8 cellular contexts compared by ENCODE assay signal in the genomic region with DNA sequence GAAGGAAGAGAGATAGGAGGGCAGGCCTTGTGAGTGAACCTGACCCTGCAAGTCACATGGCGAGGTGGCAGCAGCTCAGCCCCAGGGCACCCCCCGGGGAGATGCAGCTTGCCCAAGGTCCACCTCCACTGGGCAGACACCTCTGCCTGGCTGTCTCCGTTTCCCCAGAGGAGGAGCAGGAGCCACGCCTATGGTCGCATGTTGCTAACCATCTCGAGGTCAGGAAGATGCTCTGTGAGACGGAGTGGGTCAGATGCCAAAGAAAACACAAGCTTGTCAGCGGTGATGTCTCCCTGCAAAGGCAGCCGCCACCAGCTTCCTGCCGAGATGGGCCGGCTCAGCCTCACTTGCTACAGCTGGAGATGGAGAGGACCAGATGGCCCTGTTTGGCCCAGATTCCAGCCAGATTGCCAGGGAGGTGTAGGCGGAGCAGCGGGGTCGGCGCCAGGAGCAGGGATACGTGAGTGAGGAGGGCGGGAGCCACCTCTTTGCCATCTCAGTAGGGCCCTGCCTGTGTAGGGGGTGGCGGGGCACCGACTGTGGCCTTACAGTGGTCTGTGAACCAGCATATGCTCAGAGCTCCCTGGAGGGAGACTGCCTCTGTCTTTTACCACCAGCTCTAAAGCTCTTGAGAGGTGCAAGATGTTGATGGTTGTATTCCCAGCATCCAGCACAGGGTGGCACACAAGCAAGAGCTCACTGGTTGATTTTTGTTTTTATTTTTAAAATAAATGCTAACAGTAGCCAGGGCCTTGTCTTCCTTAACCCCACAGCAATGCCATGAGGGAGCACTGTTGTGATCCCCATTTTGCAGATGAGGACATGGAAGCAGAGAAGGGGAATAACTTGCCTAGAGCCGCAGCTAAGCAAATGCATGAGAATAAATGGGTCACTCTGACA. TPM values are rescaled to one million over a fixed set of nuclear protein-coding genes. Genes with fewer than 3 reads are reported as not detected.
DNase-seq lines count a peak whose midpoint lies in the region; ATAC-seq and TF ChIP-seq lines count a peak whose summit lies in the region.

No MANE protein-coding gene starts in this region.

- no peak for TF ChIP-seq EP300 in suprapubic skin (IDR thresholded peaks at IDR 0.05)

- WGBS in suprapubic skin: 45% methylated on average over 16 of the region's 20 CpGs

- no peaks in the 10 kb centered on the region for H3K36me3 Mint-ChIP-seq in GM23338 (ENCODE audit: low read depth)

- no peaks in the 10 kb centered on the region for H3K9me3 Mint-ChIP-seq in GM23338

- ATAC-seq in GM23338: peak; percentile 27; the same call in 2 of the 3 replicates
- ATAC-seq in left cardiac atrium: peak; percentile 30 to 47
- ATAC-seq in GM19467 (IDR thresholded peaks at IDR 0.05; ENCODE audit: unreplicated experiment): no peak

- H3K4me3 Mint-ChIP-seq in GM23338: no peak overlapping the region

- peaks cover 10% of the 10 kb centered on the region for H3K27me3 Mint-ChIP-seq in GM23338 (ENCODE audit: insufficient read depth, low read depth, poor library complexity)

- no peak overlapping the region for H3K4me2 ChIP-seq in GM23338

- TF ChIP-seq CTCF in GM23338 (conservative IDR thresholded peaks at IDR 0.05; ENCODE audit: low read depth in 2 of 2): no peak
- no peak for TF ChIP-seq CTCF in colonic mucosa (IDR thresholded peaks at IDR 0.05)
- TF ChIP-seq CTCF in suprapubic skin (IDR thresholded peaks at IDR 0.05): no peak

- intact Hi-C loops in left cardiac atrium (cut with DNase I) (no loop called here), colonic mucosa (cut with DNase I) (no loop called here)

- H3F3A ChIP-seq in GM23338 (replicated peaks; ENCODE audit: low read depth): no peaks in the 10 kb centered on the region

- no peaks in the 10 kb centered on the region for H3K9me2 ChIP-seq in GM23338 (ENCODE audit: insufficient read depth)

- no peak overlapping the region for H2AFZ ChIP-seq in GM23338

- H3K27me3 ChIP-seq in GM23338 (ENCODE audit: insufficient read depth) (no peaks in the 10 kb centered on the region), colonic mucosa (no peaks in the 10 kb centered on the region), suprapubic skin (peaks cover 51% of the 10 kb centered on the region)

- H3K9me3 ChIP-seq in colonic mucosa: no peaks in the 10 kb centered on the region
- H3K9me3 ChIP-seq in suprapubic skin: no peaks in the 10 kb centered on the region

- no peak for TF ChIP-seq POLR2A in suprapubic skin (IDR thresholded peaks at IDR 0.05)

- no peaks in the 10 kb centered on the region for H3K79me2 ChIP-seq in GM23338 (replicated peaks; ENCODE audit: insufficient read depth)

- H3K9ac ChIP-seq in colonic mucosa (ENCODE audit: low read depth in 2 of 2, low read length in 2 of 2): no peak overlapping the region

- H3K4me1 ChIP-seq in GM23338 (ENCODE audit: insufficient read depth) (no peaks in the 10 kb centered on the region), colonic mucosa (no peaks in the 10 kb centered on the region), suprapubic skin (no peaks in the 10 kb centered on the region)

- H3K36me3 ChIP-seq in GM23338 (ENCODE audit: insufficient read depth): no peaks in the 10 kb centered on the region
- H3K36me3 ChIP-seq in colonic mucosa: no peaks in the 10 kb centered on the region
- no peaks in the 10 kb centered on the region for H3K36me3 ChIP-seq in suprapubic skin

- H4K20me1 ChIP-seq in GM23338 (replicated peaks; ENCODE audit: insufficient read depth): no peaks in the 10 kb centered on the region; the same call in 1 of the 2 replicates

- no peak overlapping the region for H3K4me3 ChIP-seq in GM23338
- no peak overlapping the region for H3K4me3 ChIP-seq in colonic mucosa
- no peak overlapping the region for H3K4me3 ChIP-seq in suprapubic skin

- DNase-seq in Ammon's horn (ENCODE audit: low spot score): peak; percentile 81
- no peak for DNase-seq in GM23338 (ENCODE audit: low spot score)
- peak; percentile 93 for DNase-seq in SK-N-DZ (ENCODE audit: low spot score)
- peak; percentile 50 for DNase-seq in left cardiac atrium
- DNase-seq in colonic mucosa: no peak
- DNase-seq in central memory CD4-positive, alpha-beta T cell: no peak
- no peak for DNase-seq in suprapubic skin (ENCODE audit: low spot score in 2 of 2)

- H3K27ac ChIP-seq in GM23338 (ENCODE audit: low read depth) (no peak overlapping the region), colonic mucosa (no peak overlapping the region), suprapubic skin (no peak overlapping the region)

- H3K4me1 Mint-ChIP-seq in GM23338: peaks cover 17% of the 10 kb centered on the region

- no peak overlapping the region for H3K27ac Mint-ChIP-seq in GM23338

TF ChIP-seq in GM23338, 12 proteins besides CTCF, POLR2A, EP300 and RAD21 (continues in another document):
- TF ChIP-seq, protein P1, sequence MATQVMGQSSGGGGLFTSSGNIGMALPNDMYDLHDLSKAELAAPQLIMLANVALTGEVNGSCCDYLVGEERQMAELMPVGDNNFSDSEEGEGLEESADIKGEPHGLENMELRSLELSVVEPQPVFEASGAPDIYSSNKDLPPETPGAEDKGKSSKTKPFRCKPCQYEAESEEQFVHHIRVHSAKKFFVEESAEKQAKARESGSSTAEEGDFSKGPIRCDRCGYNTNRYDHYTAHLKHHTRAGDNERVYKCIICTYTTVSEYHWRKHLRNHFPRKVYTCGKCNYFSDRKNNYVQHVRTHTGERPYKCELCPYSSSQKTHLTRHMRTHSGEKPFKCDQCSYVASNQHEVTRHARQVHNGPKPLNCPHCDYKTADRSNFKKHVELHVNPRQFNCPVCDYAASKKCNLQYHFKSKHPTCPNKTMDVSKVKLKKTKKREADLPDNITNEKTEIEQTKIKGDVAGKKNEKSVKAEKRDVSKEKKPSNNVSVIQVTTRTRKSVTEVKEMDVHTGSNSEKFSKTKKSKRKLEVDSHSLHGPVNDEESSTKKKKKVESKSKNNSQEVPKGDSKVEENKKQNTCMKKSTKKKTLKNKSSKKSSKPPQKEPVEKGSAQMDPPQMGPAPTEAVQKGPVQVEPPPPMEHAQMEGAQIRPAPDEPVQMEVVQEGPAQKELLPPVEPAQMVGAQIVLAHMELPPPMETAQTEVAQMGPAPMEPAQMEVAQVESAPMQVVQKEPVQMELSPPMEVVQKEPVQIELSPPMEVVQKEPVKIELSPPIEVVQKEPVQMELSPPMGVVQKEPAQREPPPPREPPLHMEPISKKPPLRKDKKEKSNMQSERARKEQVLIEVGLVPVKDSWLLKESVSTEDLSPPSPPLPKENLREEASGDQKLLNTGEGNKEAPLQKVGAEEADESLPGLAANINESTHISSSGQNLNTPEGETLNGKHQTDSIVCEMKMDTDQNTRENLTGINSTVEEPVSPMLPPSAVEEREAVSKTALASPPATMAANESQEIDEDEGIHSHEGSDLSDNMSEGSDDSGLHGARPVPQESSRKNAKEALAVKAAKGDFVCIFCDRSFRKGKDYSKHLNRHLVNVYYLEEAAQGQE (IDR thresholded peaks at IDR 0.05; ENCODE audit: unreplicated experiment): no peak
- no peak for TF ChIP-seq ZNF114 (CRISPR knock-in tag; IDR thresholded peaks at IDR 0.05)
- no peak for TF ChIP-seq POLR2AphosphoS5 (IDR thresholded peaks at IDR 0.05; ENCODE audit: low read depth)
- TF ChIP-seq STAT1 (IDR thresholded peaks at IDR 0.05; ENCODE audit: unreplicated experiment): no peak

RNA-seq across cellular contexts. Expression of a gene that starts 42.9 kb away (rescaled TPM):
- total RNA-seq in GM23338 (2014; rRNA removed; shearing (Covaris generic)): 81.6 and 91.3 TPM in 2 replicates
- polyA plus RNA-seq in GM23338 (2016; fragmentation: Nextera tagmentation; extraction: Ambion mirVana): 31.1 and 33.3 TPM in 2 replicates
- 99.3 and 104 TPM in 2 replicates for polyA plus RNA-seq in SK-N-DZ (2014; cell fraction: cytosol; rRNA removed)
- polyA plus RNA-seq in SK-N-DZ (2014; cell fraction: nucleus; rRNA removed): 58.0 and 67.2 TPM in 2 replicates
- total RNA-seq in left cardiac atrium (under 1 TPM; 0.42 to 0.65 TPM), colonic mucosa (10 to 100 TPM; 25.5 to 32.6 TPM), suprapubic skin (10 to 100 TPM in 2 of 4 donors, 1 to 10 TPM in 2; 3.9 to 15.8 (median 11.6) TPM)

Comparison
In these comparisons a context has a peak if more than half of its experiments do, and no peak if none do; other contexts are left out.
1. DNase-seq: peak in Ammon's horn (single experiment), SK-N-DZ (single experiment) and left cardiac atrium (single experiment); none in GM23338 (single experiment), colonic mucosa (single experiment), central memory CD4-positive, alpha-beta T cell (single experiment) and suprapubic skin (0 of 2).